8 cellular contexts compared by ENCODE assay signal in genomic region chr10:5446390-5446926, GRCh38. TPM values are rescaled to one million over a fixed set of nuclear protein-coding genes. Genes with fewer than 3 reads are reported as not detected.
A peak's percentile ranks its signal among the peaks of the same experiment; 100 is the strongest.
DNase-seq lines count a peak whose midpoint lies in the region; ATAC-seq and TF ChIP-seq lines count a peak whose summit lies in the region.

No MANE protein-coding gene starts in this region.

- H3K27ac ChIP-seq in neural progenitor cell, result no peak overlapping the region

- H3K9ac ChIP-seq in neural progenitor cell, result no peak overlapping the region

- H3K27ac Mint-ChIP-seq in neural progenitor cell, result peak overlapping the region; percentile 43
- no peak overlapping the region for H3K27ac Mint-ChIP-seq in stimulated activated naive CD8-positive, alpha-beta T cell treated with anti-CD3 and anti-CD28 coated beads, Interleukin-15, Interleukin-2, amounts not matched to agents 100 ng/mL and 50 ng/mL, for 24 hours

- H3K4me1 ChIP-seq in neural progenitor cell, result peaks cover 29% of the 10 kb centered on the region

- H3K36me3 Mint-ChIP-seq in neural progenitor cell, result peaks cover 3% of the 10 kb centered on the region
- H3K36me3 Mint-ChIP-seq in stimulated activated naive CD8-positive, alpha-beta T cell treated with anti-CD3 and anti-CD28 coated beads, Interleukin-15, Interleukin-2, amounts not matched to agents 100 ng/mL and 50 ng/mL, for 24 hours (ENCODE audit: low read depth), result peaks cover 6% of the 10 kb centered on the region

- peak; percentile 41 for ATAC-seq in HG03196 (IDR thresholded peaks at IDR 0.05; ENCODE audit: unreplicated experiment)

- H3K9me3 ChIP-seq in neural progenitor cell (ENCODE audit: low read depth), result no peaks in the 10 kb centered on the region

- H3K9me3 Mint-ChIP-seq in neural progenitor cell, result no peaks in the 10 kb centered on the region
- H3K9me3 Mint-ChIP-seq in stimulated activated naive CD8-positive, alpha-beta T cell treated with anti-CD3 and anti-CD28 coated beads, Interleukin-15, Interleukin-2, amounts not matched to agents 100 ng/mL and 50 ng/mL, for 24 hours, result no peaks in the 10 kb centered on the region

- peak overlapping the region; percentile 75 for H3K4me2 ChIP-seq in neural progenitor cell

- H3K4me3 ChIP-seq in GM06990 (replicated peaks; ENCODE audit: low read depth, low read length), result peak overlapping the region; percentile 51
- peak overlapping the region; percentile 92 for H3K4me3 ChIP-seq in foreskin fibroblast (ENCODE audit: low read depth in 1 of 2, low read length in 2 of 2)
- peak overlapping the region; percentile 44 for H3K4me3 ChIP-seq in neural progenitor cell

- peaks cover 25% of the 10 kb centered on the region for H3K4me1 Mint-ChIP-seq in neural progenitor cell
- H3K4me1 Mint-ChIP-seq in stimulated activated naive CD8-positive, alpha-beta T cell treated with anti-CD3 and anti-CD28 coated beads, Interleukin-15, Interleukin-2, amounts not matched to agents 100 ng/mL and 50 ng/mL, for 24 hours (ENCODE audit: low read depth), result peaks cover 50% of the 10 kb centered on the region

- peak; percentile 66 for DNase-seq in GM06990 (ENCODE audit: extremely low read depth, insufficient read length)
- DNase-seq in OCI-M2 (lab: John Stamatoyannopoulos, UW; ENCODE audit: unreplicated experiment), result peak; percentile 38
- DNase-seq in activated gamma-delta T cell (lab: John Stamatoyannopoulos, UW), result peak; percentile 34
- DNase-seq in foreskin fibroblast, result peak; percentile 88 to 96
- peak; percentile 97 for DNase-seq in neural progenitor cell (ENCODE audit: low spot score)
- DNase-seq in NCI-H2171 treated with DMSO at 0.1 percent for 48 hours (lab: John Stamatoyannopoulos, UW), result no peak

- H3K36me3 ChIP-seq in GM06990 (ENCODE audit: control insufficient read depth, insufficient read depth, low read length), result no peaks in the 10 kb centered on the region
- peaks cover 2% of the 10 kb centered on the region for H3K36me3 ChIP-seq in neural progenitor cell

- peaks cover 3% of the 10 kb centered on the region for H4K20me1 ChIP-seq in neural progenitor cell (ENCODE audit: low read depth)

- peaks cover 14% of the 10 kb centered on the region for H3F3A ChIP-seq in neural progenitor cell (ENCODE audit: low read depth)

- H2AFZ ChIP-seq in neural progenitor cell (replicated peaks), result no peak overlapping the region

- TF ChIP-seq CTCF in GM06990 (IDR thresholded peaks at IDR 0.05; ENCODE audit: insufficient read depth, low read length, poor library complexity, severe bottlenecking) (no peak), foreskin fibroblast (IDR thresholded peaks at IDR 0.05; ENCODE audit: low read depth, low read length) (no peak), neural progenitor cell (IDR thresholded peaks at IDR 0.05) (no peak)

- no peaks in the 10 kb centered on the region for H3K27me3 Mint-ChIP-seq in neural progenitor cell (ENCODE audit: insufficient read depth, low read depth)
- H3K27me3 Mint-ChIP-seq in stimulated activated naive CD8-positive, alpha-beta T cell treated with anti-CD3 and anti-CD28 coated beads, Interleukin-15, Interleukin-2, amounts not matched to agents 100 ng/mL and 50 ng/mL, for 24 hours, result peaks cover 4% of the 10 kb centered on the region

- H3K79me2 ChIP-seq in neural progenitor cell (ENCODE audit: low read depth), result peaks cover 56% of the 10 kb centered on the region

- no peaks in the 10 kb centered on the region for H3K27me3 ChIP-seq in GM06990 (replicated peaks; ENCODE audit: control insufficient read depth, insufficient read depth, low read length)
- H3K27me3 ChIP-seq in neural progenitor cell, result no peaks in the 10 kb centered on the region

- H3K4me3 Mint-ChIP-seq in neural progenitor cell, result peak overlapping the region; percentile 86
- H3K4me3 Mint-ChIP-seq in stimulated activated naive CD8-positive, alpha-beta T cell treated with anti-CD3 and anti-CD28 coated beads, Interleukin-15, Interleukin-2, amounts not matched to agents 100 ng/mL and 50 ng/mL, for 24 hours, result peak overlapping the region; percentile 78

RNA-seq across cellular contexts. Expression of gene NET1, which starts 34.1 kb away (rescaled TPM):
- total RNA-seq in neural progenitor cell (ENCODE audit: low replicate concordance), result 65.2 and 90.5 TPM in 2 replicates

RNA-seq across cellular contexts. Expression of gene TUBAL3, which starts 41.8 kb away (rescaled TPM):
- not detected in 2 replicates for total RNA-seq in neural progenitor cell (ENCODE audit: low replicate concordance)

RNA-seq across cellular contexts. Expression of gene CALML5, which starts 52.9 kb away (rescaled TPM):
- not detected in 2 replicates for total RNA-seq in neural progenitor cell (ENCODE audit: low replicate concordance)
